Comparison of ENCODE assay signal across 22 cellular contexts in genomic region chr1:3348196-3348865, GRCh38.
A peak's percentile ranks its signal among the peaks of the same experiment; 100 is the strongest.
DNase-seq lines count a peak whose midpoint lies in the region; ATAC-seq, FAIRE-seq and TF ChIP-seq lines count a peak whose summit lies in the region.
"Had no signal": no experiment of that assay in that cellular context is flagged by ENCODE, and none has a peak within 500 bp of the region (broad histone marks: within the 10 kb centered on the region; RNA-seq: fewer than 3 reads in every experiment).

No MANE protein-coding gene starts in this region.

- H3K4me3 Mint-ChIP-seq in astrocyte (ENCODE audit: unreplicated experiment): no peak overlapping the region
- peak overlapping the region; percentile 19 for H3K4me3 Mint-ChIP-seq in neural crest cell
- H3K4me3 Mint-ChIP-seq: HFFc6; immature natural killer cell; memory B cell; natural killer cell treated with Interleukin-12 subunit alpha and Interleukin-12 subunit beta and Interleukin-15 and Interleukin-18, amount 100 ng/mL, for 72 hours had no signal

- no peaks in the 10 kb centered on the region for H3K36me3 ChIP-seq in astrocyte (ENCODE audit: insufficient read depth, low read length)
- H3K36me3 ChIP-seq: brain microvascular endothelial cell had no signal

- H3K36me3 Mint-ChIP-seq in astrocyte (ENCODE audit: low read depth, unreplicated experiment) (no peaks in the 10 kb centered on the region), neural crest cell (ENCODE audit: low read depth) (peaks cover 15% of the 10 kb centered on the region)

- intact Hi-C loops in Right ventricle myocardium superior (cut with DNase I): no loop called here

- H3K27ac Mint-ChIP-seq in astrocyte (ENCODE audit: unreplicated experiment) (no peak overlapping the region), neural crest cell (ENCODE audit: unreplicated experiment) (no peak overlapping the region)
- H3K27ac Mint-ChIP-seq: HFFc6; immature natural killer cell; memory B cell; natural killer cell treated with Interleukin-12 subunit alpha and Interleukin-12 subunit beta and Interleukin-15 and Interleukin-18, amount 100 ng/mL, for 72 hours had no signal

- H3K9ac ChIP-seq in astrocyte (ENCODE audit: low read length): no peak overlapping the region

- H3K27me3 ChIP-seq in astrocyte (ENCODE audit: insufficient read depth, low read length): no peaks in the 10 kb centered on the region

- peaks cover 20% of the 10 kb centered on the region for H3K27me3 Mint-ChIP-seq in astrocyte (ENCODE audit: low read depth, unreplicated experiment)
- H3K27me3 Mint-ChIP-seq in neural crest cell (ENCODE audit: low read depth): peaks cover 6% of the 10 kb centered on the region

- H3K79me2 ChIP-seq in astrocyte (ENCODE audit: insufficient read depth, low read length): no peaks in the 10 kb centered on the region

- ATAC-seq in Right ventricle myocardium superior (ENCODE audit: poor library complexity): peak; percentile 60
- ATAC-seq: natural killer cell treated with Interleukin-12 subunit alpha and Interleukin-12 subunit beta and Interleukin-15 and Interleukin-18, amount 100 ng/mL, for 72 hours had no signal

- peaks cover 4% of the 10 kb centered on the region for H3K4me1 Mint-ChIP-seq in astrocyte (ENCODE audit: low read depth, unreplicated experiment)
- peaks cover 44% of the 10 kb centered on the region for H3K4me1 Mint-ChIP-seq in neural crest cell
- H3K4me1 Mint-ChIP-seq: immature natural killer cell, memory B cell had no signal

- no peak for DNase-seq in astrocyte (ENCODE audit: low read depth)
- DNase-seq in Right ventricle myocardium superior: peak; percentile 69
- no peak for DNase-seq in neural crest cell (ENCODE audit: low read depth, low spot score)
- DNase-seq in T1000 (lab: John Stamatoyannopoulos, UW): no peak
- DNase-seq in LoVo (ENCODE audit: low spot score): no peak
- no peak for DNase-seq in NCI-H1930 (lab: John Stamatoyannopoulos, UW)
- DNase-seq in NCI-H2081 (lab: John Stamatoyannopoulos, UW): no peak
- DNase-seq: activated CD4-positive, alpha-beta T cell treated with anti-CD3 and anti-CD28 coated beads, Interleukin-2, amount 50 U/mL, for 1 hour; activated CD8-positive, alpha-beta memory T cell treated with anti-CD3 and anti-CD28 coated beads, Interleukin-2, amount 50 U/mL, for 48 hours; activated gamma-delta T cell treated with Interleukin-2 at 50 U/mL for 16 hours; brain microvascular endothelial cell; erythroblast; HFFc6; immature natural killer cell; Kasumi-1; NCI-H1092 treated with DMSO at 0.1 percent for 48 hours; NCI-H526; retina; T-helper 1 cell had no signal

- no peak overlapping the region for H2AFZ ChIP-seq in astrocyte (ENCODE audit: low read depth, low read length)

- H4K20me1 ChIP-seq in astrocyte (ENCODE audit: insufficient read depth, low read length): peaks cover 17% of the 10 kb centered on the region

- H3K27ac ChIP-seq in astrocyte (ENCODE audit: low read depth, low read length): no peak overlapping the region
- H3K27ac ChIP-seq in temporal lobe (ENCODE audit: low read depth, low read length): peak overlapping the region; percentile 69
- H3K27ac ChIP-seq: brain microvascular endothelial cell had no signal

- TF ChIP-seq CTCF in astrocyte (IDR thresholded peaks at IDR 0.05; ENCODE audit: insufficient read depth, low read depth, low read length) (no peak), neural crest cell (conservative IDR thresholded peaks at IDR 0.05) (no peak)

- no peak overlapping the region for H3K4me3 ChIP-seq in astrocyte (ENCODE audit: insufficient read depth, low read depth, low read length)

- H3K9me3 Mint-ChIP-seq in astrocyte (ENCODE audit: unreplicated experiment) (peaks cover 12% of the 10 kb centered on the region), neural crest cell (peaks cover 10% of the 10 kb centered on the region)
- H3K9me3 Mint-ChIP-seq: natural killer cell treated with Interleukin-12 subunit alpha and Interleukin-12 subunit beta and Interleukin-15 and Interleukin-18, amount 100 ng/mL, for 72 hours had no signal

- peak overlapping the region; percentile 30 for H3K4me2 ChIP-seq in astrocyte (ENCODE audit: low read length)

- FAIRE-seq in astrocyte (lab: Jason Lieb, UNC): no peak

- H3K4me1 ChIP-seq in astrocyte (ENCODE audit: insufficient read depth, low read length): peaks cover 26% of the 10 kb centered on the region

- no peaks in the 10 kb centered on the region for H3K9me3 ChIP-seq in astrocyte (ENCODE audit: insufficient read depth, low read depth, low read length)
